In the genomic region with DNA sequence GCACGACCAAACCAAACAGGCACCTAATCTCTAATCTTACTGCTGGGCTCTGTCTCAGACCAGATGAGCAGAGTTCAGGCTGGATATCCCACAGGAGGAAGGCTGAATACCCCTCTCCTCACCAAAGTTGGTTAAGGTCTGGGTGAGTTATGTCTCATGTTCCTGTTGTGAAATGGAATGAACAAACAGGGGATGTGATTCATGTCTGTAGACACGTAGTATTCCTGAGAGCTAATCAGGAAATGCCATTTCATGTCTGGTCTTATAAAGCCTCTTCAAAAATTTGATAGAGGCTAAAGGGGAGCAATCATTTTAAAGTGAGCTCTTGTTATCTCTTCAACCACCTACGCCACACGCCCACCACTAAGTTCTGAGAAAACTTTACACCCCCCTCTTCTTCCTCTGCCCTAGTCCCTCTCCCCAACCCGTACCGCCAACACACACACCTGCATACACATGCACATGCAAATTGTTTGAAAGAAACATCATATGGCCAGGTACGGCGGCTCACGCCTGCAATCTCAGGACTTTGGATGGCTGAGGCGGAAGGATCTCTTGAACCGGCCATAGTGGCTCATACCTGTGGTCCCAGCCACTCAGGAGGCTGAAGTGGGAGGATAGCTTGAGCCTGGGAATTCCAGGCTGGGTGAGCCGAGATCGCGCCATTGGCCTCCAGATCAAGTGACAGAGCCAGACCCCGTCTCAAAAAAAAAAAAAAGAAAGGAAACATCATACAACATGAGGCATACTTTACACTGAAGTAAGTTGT, we compare ENCODE assay signal across 1 cellular context.
TF ChIP-seq lines count a peak whose summit lies in the region.

No MANE protein-coding gene starts in this region.

TF ChIP-seq in A549, 52 proteins besides CTCF, POLR2A, EP300 and RAD21 (continued from another document):
- TF ChIP-seq, protein P1, sequence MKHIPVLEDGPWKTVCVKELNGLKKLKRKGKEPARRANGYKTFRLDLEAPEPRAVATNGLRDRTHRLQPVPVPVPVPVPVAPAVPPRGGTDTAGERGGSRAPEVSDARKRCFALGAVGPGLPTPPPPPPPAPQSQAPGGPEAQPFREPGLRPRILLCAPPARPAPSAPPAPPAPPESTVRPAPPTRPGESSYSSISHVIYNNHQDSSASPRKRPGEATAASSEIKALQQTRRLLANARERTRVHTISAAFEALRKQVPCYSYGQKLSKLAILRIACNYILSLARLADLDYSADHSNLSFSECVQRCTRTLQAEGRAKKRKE (CRISPR knock-in tag; IDR thresholded peaks at IDR 0.05; ENCODE audit: low read depth): peak; percentile 89
- TF ChIP-seq, protein P2, sequence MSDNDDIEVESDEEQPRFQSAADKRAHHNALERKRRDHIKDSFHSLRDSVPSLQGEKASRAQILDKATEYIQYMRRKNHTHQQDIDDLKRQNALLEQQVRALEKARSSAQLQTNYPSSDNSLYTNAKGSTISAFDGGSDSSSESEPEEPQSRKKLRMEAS (IDR thresholded peaks at IDR 0.05): no peak; the same call in none of the 2 replicates
- TF ChIP-seq CBX8 (IDR thresholded peaks at IDR 0.05) (no peak), RNF2 (IDR thresholded peaks at IDR 0.05; ENCODE audit: borderline replicate concordance, low read depth) (no peak), CBX2 (IDR thresholded peaks at IDR 0.05; ENCODE audit: borderline replicate concordance, low read depth) (no peak), KDM1A (IDR thresholded peaks at IDR 0.05; ENCODE audit: low read depth) (no peak), MYC (IDR thresholded peaks at IDR 0.05; ENCODE audit: borderline replicate concordance, low read length) (no peak; the same call in 1 of the 2 replicates), ESRRA (IDR thresholded peaks at IDR 0.05; ENCODE audit: borderline replicate concordance, low read length) (no peak), SREBF2 (IDR thresholded peaks at IDR 0.05) (no peak), RARB (CRISPR knock-in tag; IDR thresholded peaks at IDR 0.05) (peak; percentile 48; the same call in 1 of the 2 replicates), HOXB5 (CRISPR knock-in tag; IDR thresholded peaks at IDR 0.05) (peak; percentile 82), ZNF302 (CRISPR knock-in tag; IDR thresholded peaks at IDR 0.05) (0 out of 2 replicates have a peak, but pooled peaks have one; percentile 70), FOSL2 (IDR thresholded peaks at IDR 0.05) (peak; percentile 82), FOSL2 (CRISPR knock-in tag; IDR thresholded peaks at IDR 0.05) (peak; percentile 93), CEBPB (IDR thresholded peaks at IDR 0.05) (peak; percentile 83 to 93; a peak in 3 of 4 replicates), BCL3 (IDR thresholded peaks at IDR 0.05) (peak; percentile 60; the same call in 2 of the 3 replicates), MAZ (IDR thresholded peaks at IDR 0.05; ENCODE audit: borderline replicate concordance, low read depth, low read length) (no peak), HEYL (CRISPR knock-in tag; IDR thresholded peaks at IDR 0.05) (0 out of 2 replicates have a peak, but pooled peaks have one; percentile 44), BHLHE40 (IDR thresholded peaks at IDR 0.05; ENCODE audit: low read depth, low read length) (no peak), JUNB (IDR thresholded peaks at IDR 0.05) (no peak; the same call in 1 of the 2 replicates), RFX5 (IDR thresholded peaks at IDR 0.05) (no peak), ZFP36 (IDR thresholded peaks at IDR 0.05; ENCODE audit: borderline replicate concordance, partially characterized antibody) (no peak), CHD2 (IDR thresholded peaks at IDR 0.05; ENCODE audit: low read length, partially characterized antibody) (no peak), USF2 (IDR thresholded peaks at IDR 0.05) (no peak), ZSCAN20 (CRISPR knock-in tag; IDR thresholded peaks at IDR 0.05) (peak; percentile 75), E2F6 (IDR thresholded peaks at IDR 0.05; ENCODE audit: borderline replicate concordance, low read depth) (no peak), NPAS2 (CRISPR knock-in tag; IDR thresholded peaks at IDR 0.05; ENCODE audit: borderline replicate concordance) (no peak), CHD4 (IDR thresholded peaks at IDR 0.05; ENCODE audit: borderline replicate concordance) (no peak), FOXS1 (CRISPR knock-in tag; IDR thresholded peaks at IDR 0.05) (no peak), TP53 (CRISPR knock-in tag; IDR thresholded peaks at IDR 0.05) (peak; percentile 78; the same call in 1 of the 2 replicates), EHF (CRISPR knock-in tag; IDR thresholded peaks at IDR 0.05) (peak; percentile 87; the same call in 1 of the 2 replicates), EHMT2 (IDR thresholded peaks at IDR 0.05; ENCODE audit: low read depth) (no peak), JUN (IDR thresholded peaks at IDR 0.05) (peak; percentile 48 to 85; a peak in 4 of 5 replicates), FOSB (CRISPR knock-in tag; IDR thresholded peaks at IDR 0.05) (peak; percentile 90), HDAC2 (IDR thresholded peaks at IDR 0.05) (no peak), HOXA7 (CRISPR knock-in tag; IDR thresholded peaks at IDR 0.05) (peak; percentile 91), GATA3 (IDR thresholded peaks at IDR 0.05; ENCODE audit: borderline replicate concordance) (peak; percentile 69), TFCP2L1 (CRISPR knock-in tag; IDR thresholded peaks at IDR 0.05) (peak; percentile 68; the same call in 1 of the 2 replicates), RCOR1 (IDR thresholded peaks at IDR 0.05; ENCODE audit: low read depth, low read length) (no peak), MAFK (IDR thresholded peaks at IDR 0.05; ENCODE audit: partially characterized antibody) (no peak), POLR2AphosphoS2 (conservative IDR thresholded peaks at IDR 0.05; ENCODE audit: low read length) (no peak), ZC3H11A (IDR thresholded peaks at IDR 0.05) (no peak), PHF8 (IDR thresholded peaks at IDR 0.05; ENCODE audit: borderline replicate concordance, low read depth) (no peak), KDM5A (IDR thresholded peaks at IDR 0.05) (no peak), REST (IDR thresholded peaks at IDR 0.05) (no peak)
- TF ChIP-seq, protein P3, sequence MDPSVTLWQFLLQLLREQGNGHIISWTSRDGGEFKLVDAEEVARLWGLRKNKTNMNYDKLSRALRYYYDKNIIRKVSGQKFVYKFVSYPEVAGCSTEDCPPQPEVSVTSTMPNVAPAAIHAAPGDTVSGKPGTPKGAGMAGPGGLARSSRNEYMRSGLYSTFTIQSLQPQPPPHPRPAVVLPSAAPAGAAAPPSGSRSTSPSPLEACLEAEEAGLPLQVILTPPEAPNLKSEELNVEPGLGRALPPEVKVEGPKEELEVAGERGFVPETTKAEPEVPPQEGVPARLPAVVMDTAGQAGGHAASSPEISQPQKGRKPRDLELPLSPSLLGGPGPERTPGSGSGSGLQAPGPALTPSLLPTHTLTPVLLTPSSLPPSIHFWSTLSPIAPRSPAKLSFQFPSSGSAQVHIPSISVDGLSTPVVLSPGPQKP (IDR thresholded peaks at IDR 0.05; ENCODE audit: low read depth, low read length): no peak
- TF ChIP-seq, protein P4, sequence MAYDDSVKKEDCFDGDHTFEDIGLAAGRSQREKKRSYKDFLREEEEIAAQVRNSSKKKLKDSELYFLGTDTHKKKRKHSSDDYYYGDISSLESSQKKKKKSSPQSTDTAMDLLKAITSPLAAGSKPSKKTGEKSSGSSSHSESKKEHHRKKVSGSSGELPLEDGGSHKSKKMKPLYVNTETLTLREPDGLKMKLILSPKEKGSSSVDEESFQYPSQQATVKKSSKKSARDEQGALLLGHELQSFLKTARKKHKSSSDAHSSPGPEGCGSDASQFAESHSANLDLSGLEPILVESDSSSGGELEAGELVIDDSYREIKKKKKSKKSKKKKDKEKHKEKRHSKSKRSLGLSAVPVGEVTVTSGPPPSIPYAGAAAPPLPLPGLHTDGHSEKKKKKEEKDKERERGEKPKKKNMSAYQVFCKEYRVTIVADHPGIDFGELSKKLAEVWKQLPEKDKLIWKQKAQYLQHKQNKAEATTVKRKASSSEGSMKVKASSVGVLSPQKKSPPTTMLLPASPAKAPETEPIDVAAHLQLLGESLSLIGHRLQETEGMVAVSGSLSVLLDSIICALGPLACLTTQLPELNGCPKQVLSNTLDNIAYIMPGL (CRISPR knock-in tag; IDR thresholded peaks at IDR 0.05; ENCODE audit: borderline replicate concordance): no peak
